10 cellular contexts compared by ENCODE assay signal in genomic region chr7:27920281-27920946, GRCh38.
DNase-seq lines count a peak whose midpoint lies in the region; ATAC-seq, FAIRE-seq and TF ChIP-seq lines count a peak whose summit lies in the region.
"Had no signal": no experiment of that assay in that cellular context is flagged by ENCODE, and none has a peak within 500 bp of the region (broad histone marks: within the 10 kb centered on the region; RNA-seq: fewer than 3 reads in every experiment).

No MANE protein-coding gene starts in this region.

- FAIRE-seq in endothelial cell of umbilical vein (lab: Jason Lieb, UNC) = no peak

- intact Hi-C loops in endothelial cell of umbilical vein (cut with micrococcal nuclease) = loop anchor here (2.0 to 10.0 kb wide), 5 partner anchors 136 to 346 kb away; no protein-coding TSS in a partner anchor

- H3F3A ChIP-seq in OCI-LY1 (ENCODE audit: insufficient read depth, low read length) = no peaks in the 10 kb centered on the region

- DNase-seq in DMS79 treated with DMSO at 0.1 percent for 48 hours (lab: John Stamatoyannopoulos, UW) = peak; percentile 48
- DNase-seq in DMS79 (lab: John Stamatoyannopoulos, UW) = no peak
- DNase-seq in endothelial cell of umbilical vein (ENCODE audit: low read depth, low spot score) = no peak
- no peak for DNase-seq in NCI-H748 treated with DMSO at 0.1 percent for 48 hours (lab: John Stamatoyannopoulos, UW)
- DNase-seq: left ventricle myocardium inferior had no signal

- CTCF ChIA-PET in endothelial cell of umbilical vein (lab: Charles Lee) = interaction anchor here (0.7 to 6.8 kb wide), 38 partner anchors 10 to 1551 kb away, joined by 3 to 148 read pairs (median 4); partner anchors contain the start of genes HIBADH, HOXA13 and TAX1BP1

- no peaks in the 10 kb centered on the region for H3K79me2 ChIP-seq in OCI-LY1 (ENCODE audit: insufficient read depth, low read length)
- no peaks in the 10 kb centered on the region for H3K79me2 ChIP-seq in endothelial cell of umbilical vein (ENCODE audit: control insufficient read depth, insufficient read depth, low read length)

- H3K4me2 ChIP-seq in OCI-LY1 (ENCODE audit: low read length) (peak overlapping the region; percentile 70), endothelial cell of umbilical vein (ENCODE audit: insufficient read depth, low read length) (no peak overlapping the region), skeletal muscle satellite cell (ENCODE audit: low read length) (peak overlapping the region; percentile 30)

- TF ChIP-seq POLR2A in endothelial cell of umbilical vein (IDR thresholded peaks at IDR 0.05; ENCODE audit: low read depth, low read length) = no peak

- H3K36me3 ChIP-seq in OCI-LY1 (ENCODE audit: insufficient read depth, low read length) = no peaks in the 10 kb centered on the region
- H3K36me3 ChIP-seq in endothelial cell of umbilical vein (ENCODE audit: control insufficient read depth in 2 of 2, extremely low read depth in 1 of 2, insufficient read depth in 2 of 2, low read length in 2 of 2) = no peaks in the 10 kb centered on the region
- H3K36me3 ChIP-seq in skeletal muscle satellite cell (ENCODE audit: insufficient read depth, low read length) = no peaks in the 10 kb centered on the region

- no peak overlapping the region for H2AFZ ChIP-seq in OCI-LY1 (ENCODE audit: low read length)
- H2AFZ ChIP-seq in endothelial cell of umbilical vein (ENCODE audit: low read depth, low read length) = no peak overlapping the region

- no peak for TF ChIP-seq CTCF in OCI-LY1 (IDR thresholded peaks at IDR 0.05; ENCODE audit: low read length)
- no peak for TF ChIP-seq CTCF in endothelial cell of umbilical vein (IDR thresholded peaks at IDR 0.05; ENCODE audit: extremely low read depth in 1 of 2, insufficient read depth in 1 of 2, low read depth in 1 of 2, low read length in 2 of 2)

- H3K27me3 ChIP-seq in OCI-LY1 (ENCODE audit: insufficient read depth, low read length) (no peaks in the 10 kb centered on the region), endothelial cell of umbilical vein (ENCODE audit: control insufficient read depth in 2 of 2, insufficient read depth in 2 of 2, low read length in 2 of 2) (no peaks in the 10 kb centered on the region), skeletal muscle satellite cell (ENCODE audit: control insufficient read depth, insufficient read depth, low read length) (no peaks in the 10 kb centered on the region)

- no peaks in the 10 kb centered on the region for H3K9me3 ChIP-seq in OCI-LY1 (ENCODE audit: low read length)
- no peaks in the 10 kb centered on the region for H3K9me3 ChIP-seq in endothelial cell of umbilical vein (replicated peaks; ENCODE audit: control insufficient read depth, insufficient read depth, low read length)
- H3K9me3 ChIP-seq in skeletal muscle satellite cell (replicated peaks; ENCODE audit: low read length) = no peaks in the 10 kb centered on the region

- peak overlapping the region; percentile 53 for H3K9ac ChIP-seq in OCI-LY1 (ENCODE audit: low read length)
- H3K9ac ChIP-seq in endothelial cell of umbilical vein (replicated peaks; ENCODE audit: extremely low read depth, insufficient read depth, low read length) = peak overlapping the region; percentile 34
- H3K9ac ChIP-seq in skeletal muscle satellite cell (ENCODE audit: low read depth, low read length) = peak overlapping the region; percentile 19

- H3K9me1 ChIP-seq in endothelial cell of umbilical vein (replicated peaks; ENCODE audit: control insufficient read depth, extremely low read depth, insufficient read depth, low read length) = no peaks in the 10 kb centered on the region

- H3K9me2 ChIP-seq in OCI-LY1 (ENCODE audit: low read depth, low read length) = no peaks in the 10 kb centered on the region

- POLR2A ChIA-PET in endothelial cell of umbilical vein (lab: Charles Lee) = no interaction called here

- H4K20me1 ChIP-seq in OCI-LY1 (ENCODE audit: insufficient read depth, low read length) (no peaks in the 10 kb centered on the region), endothelial cell of umbilical vein (replicated peaks; ENCODE audit: control insufficient read depth, extremely low read depth, insufficient read depth, low read length) (no peaks in the 10 kb centered on the region)

- no TSS peak for BruUV-seq in endothelial cell of umbilical vein (replicated peaks; lab: Mats Ljungman, UMichigan)

- dilution Hi-C loops in endothelial cell of umbilical vein (cut with MboI; ENCODE audit: extremely low pct_ligation_motif_present, low sequenced_read_pairs) = no loop called here

- ATAC-seq in HG02885 (IDR thresholded peaks at IDR 0.05; ENCODE audit: poor library complexity, unreplicated experiment) (no peak), GM21515 (IDR thresholded peaks at IDR 0.05; ENCODE audit: unreplicated experiment) (no peak)

- H3K4me3 ChIP-seq in OCI-LY1 (ENCODE audit: low read depth, low read length, poor library complexity, severe bottlenecking) (peak overlapping the region; percentile 45), endothelial cell of umbilical vein (replicated peaks in 1 of 3; ENCODE audit: insufficient read depth in 1 of 3, low read depth in 1 of 3, low read length in 3 of 3) (no peak overlapping the region), skeletal muscle satellite cell (ENCODE audit: low read length) (no peak overlapping the region)
- H3K4me3 ChIP-seq: left ventricle myocardium inferior had no signal

- peak overlapping the region; percentile 95 for H3K27ac ChIP-seq in OCI-LY1 (ENCODE audit: low read depth, low read length, poor library complexity, severe bottlenecking)
- H3K27ac ChIP-seq in endothelial cell of umbilical vein (ENCODE audit: insufficient read depth, low read depth, low read length) = no peak overlapping the region
- H3K27ac ChIP-seq: 22Rv1, left ventricle myocardium inferior had no signal

- H3K4me1 ChIP-seq in OCI-LY1 (ENCODE audit: insufficient read depth, low read length, severe bottlenecking) (peaks cover 83% of the 10 kb centered on the region), endothelial cell of umbilical vein (ENCODE audit: control insufficient read depth, extremely low read depth, insufficient read depth, low read length) (peaks cover 37% of the 10 kb centered on the region), skeletal muscle satellite cell (ENCODE audit: control insufficient read depth, insufficient read depth, low read length) (peaks cover 35% of the 10 kb centered on the region)

TF ChIP-seq in endothelial cell of umbilical vein, 7 proteins besides CTCF, POLR2A, EP300 and RAD21:
- no peak for TF ChIP-seq GATA2 (IDR thresholded peaks at IDR 0.05; ENCODE audit: insufficient read depth, insufficient read length, low read depth, low read length)
- TF ChIP-seq JUN (IDR thresholded peaks at IDR 0.05; ENCODE audit: borderline replicate concordance, insufficient read depth, insufficient read length, low read depth) = no peak
- no peak for TF ChIP-seq POLR2AphosphoS5 (IDR thresholded peaks at IDR 0.05; ENCODE audit: insufficient read depth, low read depth, low read length)
- no peak for TF ChIP-seq EZH2 (IDR thresholded peaks at IDR 0.05; ENCODE audit: borderline replicate concordance, low read depth, low read length, severe bottlenecking)
- no peak for TF ChIP-seq FOS (IDR thresholded peaks at IDR 0.05; ENCODE audit: borderline replicate concordance, insufficient read depth, low read length)
- TF ChIP-seq MYC (IDR thresholded peaks at IDR 0.05; ENCODE audit: low read depth, low read length) = no peak
- TF ChIP-seq MAX (IDR thresholded peaks at IDR 0.05; ENCODE audit: insufficient read depth, insufficient read length) = no peak
